Comparison of ENCODE assay signal across 3 cellular contexts in the genomic region with DNA sequence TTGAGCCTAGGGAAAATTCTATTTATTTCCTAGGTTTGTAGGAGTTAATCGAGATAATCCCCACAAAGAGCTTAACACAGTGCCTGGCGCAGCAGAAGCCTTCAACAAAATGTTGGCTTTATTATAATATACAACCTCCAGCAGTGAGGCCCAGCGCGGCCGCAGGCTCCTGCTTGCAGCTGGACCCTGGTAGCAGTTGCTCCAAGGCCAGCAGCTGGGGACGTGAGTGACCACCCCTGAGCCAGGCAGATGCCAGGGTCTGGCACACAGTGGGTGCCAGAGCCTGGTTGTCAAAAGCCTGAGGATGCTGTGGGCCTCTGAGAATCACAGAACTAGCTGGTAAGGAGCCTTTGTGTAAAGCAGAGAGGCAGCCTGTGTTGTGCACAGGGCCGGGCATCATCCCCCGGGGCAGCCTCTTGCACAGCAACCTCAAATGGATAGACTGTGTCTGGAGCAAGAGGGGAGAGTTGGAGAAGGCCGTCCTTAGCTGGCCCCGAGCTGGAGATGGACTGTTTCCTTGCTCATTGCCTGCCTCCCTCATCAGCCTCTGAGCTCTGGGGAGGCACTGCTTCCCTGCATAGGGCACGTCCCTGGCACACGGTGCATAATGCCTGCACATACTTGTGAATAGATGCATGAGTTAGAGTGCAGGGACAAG.
TF ChIP-seq lines count a peak whose summit lies in the region.

No MANE protein-coding gene starts in this region.

TF ChIP-seq in SK-N-SH, 30 proteins besides CTCF, POLR2A, EP300 and RAD21:
- TF ChIP-seq, protein P1, sequence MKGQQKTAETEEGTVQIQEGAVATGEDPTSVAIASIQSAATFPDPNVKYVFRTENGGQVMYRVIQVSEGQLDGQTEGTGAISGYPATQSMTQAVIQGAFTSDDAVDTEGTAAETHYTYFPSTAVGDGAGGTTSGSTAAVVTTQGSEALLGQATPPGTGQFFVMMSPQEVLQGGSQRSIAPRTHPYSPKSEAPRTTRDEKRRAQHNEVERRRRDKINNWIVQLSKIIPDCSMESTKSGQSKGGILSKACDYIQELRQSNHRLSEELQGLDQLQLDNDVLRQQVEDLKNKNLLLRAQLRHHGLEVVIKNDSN (IDR thresholded peaks at IDR 0.05; ENCODE audit: borderline replicate concordance, low read depth) = no peak
- TF ChIP-seq NRF1 (IDR thresholded peaks at IDR 0.05; ENCODE audit: low read depth, low read length) (no peak), YY1 (IDR thresholded peaks at IDR 0.05; ENCODE audit: low read depth) (no peak), TCF12 (IDR thresholded peaks at IDR 0.05) (no peak), POLR2AphosphoS5 (IDR thresholded peaks at IDR 0.05; ENCODE audit: low read depth, low read length) (no peak), SIN3A (IDR thresholded peaks at IDR 0.05; ENCODE audit: borderline replicate concordance, low read depth, low read length) (no peak), FOSL2 (IDR thresholded peaks at IDR 0.05; ENCODE audit: borderline replicate concordance, low read depth) (no peak)
- TF ChIP-seq, protein P2, sequence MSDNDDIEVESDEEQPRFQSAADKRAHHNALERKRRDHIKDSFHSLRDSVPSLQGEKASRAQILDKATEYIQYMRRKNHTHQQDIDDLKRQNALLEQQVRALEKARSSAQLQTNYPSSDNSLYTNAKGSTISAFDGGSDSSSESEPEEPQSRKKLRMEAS (IDR thresholded peaks at IDR 0.05; ENCODE audit: low read depth) = no peak
- TF ChIP-seq, protein P3, sequence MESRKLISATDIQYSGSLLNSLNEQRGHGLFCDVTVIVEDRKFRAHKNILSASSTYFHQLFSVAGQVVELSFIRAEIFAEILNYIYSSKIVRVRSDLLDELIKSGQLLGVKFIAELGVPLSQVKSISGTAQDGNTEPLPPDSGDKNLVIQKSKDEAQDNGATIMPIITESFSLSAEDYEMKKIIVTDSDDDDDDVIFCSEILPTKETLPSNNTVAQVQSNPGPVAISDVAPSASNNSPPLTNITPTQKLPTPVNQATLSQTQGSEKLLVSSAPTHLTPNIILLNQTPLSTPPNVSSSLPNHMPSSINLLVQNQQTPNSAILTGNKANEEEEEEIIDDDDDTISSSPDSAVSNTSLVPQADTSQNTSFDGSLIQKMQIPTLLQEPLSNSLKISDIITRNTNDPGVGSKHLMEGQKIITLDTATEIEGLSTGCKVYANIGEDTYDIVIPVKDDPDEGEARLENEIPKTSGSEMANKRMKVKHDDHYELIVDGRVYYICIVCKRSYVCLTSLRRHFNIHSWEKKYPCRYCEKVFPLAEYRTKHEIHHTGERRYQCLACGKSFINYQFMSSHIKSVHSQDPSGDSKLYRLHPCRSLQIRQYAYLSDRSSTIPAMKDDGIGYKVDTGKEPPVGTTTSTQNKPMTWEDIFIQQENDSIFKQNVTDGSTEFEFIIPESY (IDR thresholded peaks at IDR 0.05; ENCODE audit: borderline replicate concordance, low read depth) = no peak

TF ChIP-seq in SK-N-SH treated with all-trans-retinoic acid at 6 μM for 48 hours, 23 proteins besides CTCF, POLR2A, EP300 and RAD21:
- TF ChIP-seq ZFP3 (CRISPR knock-in tag; IDR thresholded peaks at IDR 0.05) (no peak), PPARA (CRISPR knock-in tag; IDR thresholded peaks at IDR 0.05; ENCODE audit: borderline replicate concordance) (no peak), SNAI2 (CRISPR knock-in tag; IDR thresholded peaks at IDR 0.05) (no peak), ZNF70 (CRISPR knock-in tag; IDR thresholded peaks at IDR 0.05) (no peak), OSR1 (CRISPR knock-in tag; IDR thresholded peaks at IDR 0.05) (no peak), ZNF565 (CRISPR knock-in tag; conservative IDR thresholded peaks at IDR 0.05; ENCODE audit: low read depth) (no peak), GLIS3 (CRISPR knock-in tag; IDR thresholded peaks at IDR 0.05) (no peak), ZFP30 (CRISPR knock-in tag; IDR thresholded peaks at IDR 0.05) (no peak), TOX (CRISPR knock-in tag; IDR thresholded peaks at IDR 0.05; ENCODE audit: borderline replicate concordance) (no peak)
- TF ChIP-seq, protein P4, sequence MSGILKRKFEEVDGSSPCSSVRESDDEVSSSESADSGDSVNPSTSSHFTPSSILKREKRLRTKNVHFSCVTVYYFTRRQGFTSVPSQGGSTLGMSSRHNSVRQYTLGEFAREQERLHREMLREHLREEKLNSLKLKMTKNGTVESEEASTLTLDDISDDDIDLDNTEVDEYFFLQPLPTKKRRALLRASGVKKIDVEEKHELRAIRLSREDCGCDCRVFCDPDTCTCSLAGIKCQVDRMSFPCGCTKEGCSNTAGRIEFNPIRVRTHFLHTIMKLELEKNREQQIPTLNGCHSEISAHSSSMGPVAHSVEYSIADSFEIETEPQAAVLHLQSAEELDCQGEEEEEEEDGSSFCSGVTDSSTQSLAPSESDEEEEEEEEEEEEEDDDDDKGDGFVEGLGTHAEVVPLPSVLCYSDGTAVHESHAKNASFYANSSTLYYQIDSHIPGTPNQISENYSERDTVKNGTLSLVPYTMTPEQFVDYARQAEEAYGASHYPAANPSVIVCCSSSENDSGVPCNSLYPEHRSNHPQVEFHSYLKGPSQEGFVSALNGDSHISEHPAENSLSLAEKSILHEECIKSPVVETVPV (CRISPR knock-in tag; IDR thresholded peaks at IDR 0.05) = no peak
- TF ChIP-seq, protein P5, sequence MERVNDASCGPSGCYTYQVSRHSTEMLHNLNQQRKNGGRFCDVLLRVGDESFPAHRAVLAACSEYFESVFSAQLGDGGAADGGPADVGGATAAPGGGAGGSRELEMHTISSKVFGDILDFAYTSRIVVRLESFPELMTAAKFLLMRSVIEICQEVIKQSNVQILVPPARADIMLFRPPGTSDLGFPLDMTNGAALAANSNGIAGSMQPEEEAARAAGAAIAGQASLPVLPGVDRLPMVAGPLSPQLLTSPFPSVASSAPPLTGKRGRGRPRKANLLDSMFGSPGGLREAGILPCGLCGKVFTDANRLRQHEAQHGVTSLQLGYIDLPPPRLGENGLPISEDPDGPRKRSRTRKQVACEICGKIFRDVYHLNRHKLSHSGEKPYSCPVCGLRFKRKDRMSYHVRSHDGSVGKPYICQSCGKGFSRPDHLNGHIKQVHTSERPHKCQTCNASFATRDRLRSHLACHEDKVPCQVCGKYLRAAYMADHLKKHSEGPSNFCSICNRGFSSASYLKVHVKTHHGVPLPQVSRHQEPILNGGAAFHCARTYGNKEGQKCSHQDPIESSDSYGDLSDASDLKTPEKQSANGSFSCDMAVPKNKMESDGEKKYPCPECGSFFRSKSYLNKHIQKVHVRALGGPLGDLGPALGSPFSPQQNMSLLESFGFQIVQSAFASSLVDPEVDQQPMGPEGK (CRISPR knock-in tag; IDR thresholded peaks at IDR 0.05; ENCODE audit: borderline replicate concordance) = no peak

TF ChIP-seq in HepG2, 621 proteins besides CTCF, POLR2A, EP300 and RAD21:
- TF ChIP-seq STAG1 (CRISPR knock-in tag; IDR thresholded peaks at IDR 0.05) = no peak
- TF ChIP-seq DNMT3B (CRISPR knock-in tag; conservative IDR thresholded peaks at IDR 0.05) = no peak
- TF ChIP-seq RXRB (CRISPR knock-in tag; IDR thresholded peaks at IDR 0.05; ENCODE audit: borderline replicate concordance) = no peak
- no peak for TF ChIP-seq KAT8 (CRISPR knock-in tag; IDR thresholded peaks at IDR 0.05)
- no peak for TF ChIP-seq MED8 (CRISPR knock-in tag; IDR thresholded peaks at IDR 0.05; ENCODE audit: insufficient replicate concordance)
- no peak for TF ChIP-seq ZNF567 (CRISPR knock-in tag; IDR thresholded peaks at IDR 0.05; ENCODE audit: borderline replicate concordance)
- TF ChIP-seq, protein P6, sequence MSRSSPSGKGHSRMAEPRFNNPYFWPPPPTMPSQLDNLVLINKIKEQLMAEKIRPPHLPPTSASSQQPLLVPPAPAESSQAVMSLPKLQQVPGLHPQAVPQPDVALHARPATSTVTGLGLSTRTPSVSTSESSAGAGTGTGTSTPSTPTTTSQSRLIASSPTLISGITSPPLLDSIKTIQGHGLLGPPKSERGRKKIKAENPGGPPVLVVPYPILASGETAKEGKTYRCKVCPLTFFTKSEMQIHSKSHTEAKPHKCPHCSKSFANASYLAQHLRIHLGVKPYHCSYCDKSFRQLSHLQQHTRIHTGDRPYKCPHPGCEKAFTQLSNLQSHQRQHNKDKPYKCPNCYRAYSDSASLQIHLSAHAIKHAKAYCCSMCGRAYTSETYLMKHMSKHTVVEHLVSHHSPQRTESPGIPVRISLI (CRISPR knock-in tag; IDR thresholded peaks at IDR 0.05; ENCODE audit: borderline replicate concordance) = no peak
- no peak for TF ChIP-seq ZNF205 (CRISPR knock-in tag; IDR thresholded peaks at IDR 0.05)
- TF ChIP-seq, protein P7, sequence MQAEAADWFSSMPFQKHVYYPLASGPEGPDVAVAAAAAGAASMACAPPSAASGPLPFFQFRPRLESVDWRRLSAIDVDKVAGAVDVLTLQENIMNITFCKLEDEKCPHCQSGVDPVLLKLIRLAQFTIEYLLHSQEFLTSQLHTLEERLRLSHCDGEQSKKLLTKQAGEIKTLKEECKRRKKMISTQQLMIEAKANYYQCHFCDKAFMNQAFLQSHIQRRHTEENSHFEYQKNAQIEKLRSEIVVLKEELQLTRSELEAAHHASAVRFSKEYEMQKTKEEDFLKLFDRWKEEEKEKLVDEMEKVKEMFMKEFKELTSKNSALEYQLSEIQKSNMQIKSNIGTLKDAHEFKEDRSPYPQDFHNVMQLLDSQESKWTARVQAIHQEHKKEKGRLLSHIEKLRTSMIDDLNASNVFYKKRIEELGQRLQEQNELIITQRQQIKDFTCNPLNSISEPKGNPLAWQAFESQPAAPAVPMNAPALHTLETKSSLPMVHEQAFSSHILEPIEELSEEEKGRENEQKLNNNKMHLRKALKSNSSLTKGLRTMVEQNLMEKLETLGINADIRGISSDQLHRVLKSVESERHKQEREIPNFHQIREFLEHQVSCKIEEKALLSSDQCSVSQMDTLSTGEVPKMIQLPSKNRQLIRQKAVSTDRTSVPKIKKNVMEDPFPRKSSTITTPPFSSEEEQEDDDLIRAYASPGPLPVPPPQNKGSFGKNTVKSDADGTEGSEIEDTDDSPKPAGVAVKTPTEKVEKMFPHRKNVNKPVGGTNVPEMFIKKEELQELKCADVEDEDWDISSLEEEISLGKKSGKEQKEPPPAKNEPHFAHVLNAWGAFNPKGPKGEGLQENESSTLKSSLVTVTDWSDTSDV (CRISPR knock-in tag; IDR thresholded peaks at IDR 0.05) = no peak
- TF ChIP-seq ZNF572 (CRISPR knock-in tag; IDR thresholded peaks at IDR 0.05) = no peak
